Comparison of ENCODE assay signal across 8 cellular contexts in genomic region chr10:6578221-6579192, GRCh38. TPM values are rescaled to one million over a fixed set of nuclear protein-coding genes. Genes with fewer than 3 reads are reported as not detected.
DNase-seq lines count a peak whose midpoint lies in the region; ATAC-seq, FAIRE-seq and TF ChIP-seq lines count a peak whose summit lies in the region.

No MANE protein-coding gene starts in this region.

- no TSS peak for BruUV-seq in PC-3 (replicated peaks; lab: Mats Ljungman, UMichigan)

- H2BK120ac ChIP-seq in H1 (replicated peaks; ENCODE audit: low read depth, low read length) = no peak overlapping the region

- no peaks in the 10 kb centered on the region for H3K27me3 Mint-ChIP-seq in activated CD4-positive, alpha-beta T cell treated with anti-CD3 and anti-CD28 coated beads, Interleukin-2, amount 10 ng/mL, durations not matched to agents 7 days and 5 days

- no peak overlapping the region for H4K5ac ChIP-seq in H1 (ENCODE audit: insufficient read length, low read depth, low read length)

- H3K4me2 ChIP-seq in H1 (ENCODE audit: insufficient read depth in 1 of 2, low read depth in 2 of 2, low read length in 2 of 2) (peak overlapping the region; percentile 71 to 97), PC-3 (ENCODE audit: low read length) (no peak overlapping the region)

- peaks cover 63% of the 10 kb centered on the region for H3K4me1 Mint-ChIP-seq in activated CD4-positive, alpha-beta T cell treated with anti-CD3 and anti-CD28 coated beads, Interleukin-2, amount 10 ng/mL, durations not matched to agents 7 days and 5 days

- no peak overlapping the region for H2BK5ac ChIP-seq in H1 (ENCODE audit: low read depth, low read length)

- no peak for TF ChIP-seq RAD21 in H1 (IDR thresholded peaks at IDR 0.05 in 1 of 2, conservative IDR thresholded peaks at IDR 0.05 in 1 of 2; ENCODE audit: low read depth in 2 of 2, low read length in 2 of 2)

- peaks cover 0 to 2% of the 10 kb centered on the region in 2 experiments for H4K20me1 ChIP-seq in H1 (replicated peaks in 1 of 2; ENCODE audit: control insufficient read depth in 1 of 2, insufficient read depth in 2 of 2, low read length in 2 of 2)
- H4K20me1 ChIP-seq in PC-3 (ENCODE audit: low read length) = no peaks in the 10 kb centered on the region

- H4K8ac ChIP-seq in H1 (ENCODE audit: extremely low read depth, insufficient read depth, low read length) = no peak overlapping the region

- ATAC-seq in gastrocnemius medialis = no peak
- no peak for ATAC-seq in PC-3

- H3K4me3 ChIP-seq in HUES48 (ENCODE audit: low read depth, low read length) (peak overlapping the region; percentile 92), H1 (ENCODE audit: extremely low read depth in 1 of 4, insufficient read depth in 2 of 4, low read depth in 3 of 4, low read length in 4 of 4) (peak overlapping the region; percentile 6 to 73 (median 62); a peak in 6 of 8 replicates), gastrocnemius medialis (peak overlapping the region in 1 of 4 donors; percentile 69), PC-3 (ENCODE audit: low read length) (no peak overlapping the region)

- 0 out of 2 replicates have a peak, but pooled peaks cover 8% of the 10 kb centered on the region for H3K79me1 ChIP-seq in H1 (ENCODE audit: low read depth, low read length)

- H2AFZ ChIP-seq in H1 (ENCODE audit: low read length) (no peak overlapping the region), PC-3 (ENCODE audit: low read length) (no peak overlapping the region)

- H3K9me3 ChIP-seq in HUES48 (ENCODE audit: control insufficient read depth, insufficient read depth, low read length) (no peaks in the 10 kb centered on the region), H1 (ENCODE audit: insufficient read depth in 2 of 2, low read depth in 1 of 2, low read length in 1 of 2) (no peaks in the 10 kb centered on the region), gastrocnemius medialis (no peaks in the 10 kb centered on the region), PC-3 (ENCODE audit: low read length) (no peaks in the 10 kb centered on the region)

- no peaks in the 10 kb centered on the region for H3F3A ChIP-seq in PC-3 (ENCODE audit: low read length, unreplicated experiment)

- TF ChIP-seq POLR2A in H1 (IDR thresholded peaks at IDR 0.05; ENCODE audit: control extremely low read depth in 1 of 2, low read depth in 2 of 2, low read length in 2 of 2) (no peak), gastrocnemius medialis (IDR thresholded peaks at IDR 0.05) (no peak)

- H3K9ac ChIP-seq in HUES48 (ENCODE audit: low read depth, low read length) (no peak overlapping the region), H1 (replicated peaks in 1 of 4; ENCODE audit: extremely low read depth in 1 of 4, low read depth in 3 of 4, low read length in 3 of 4) (no peak overlapping the region), PC-3 (ENCODE audit: low read length) (no peak overlapping the region)

- no peak overlapping the region; the same call in 1 of the 2 replicates for H2AK5ac ChIP-seq in H1 (ENCODE audit: low read depth, low read length)

- H4K91ac ChIP-seq in H1 (replicated peaks; ENCODE audit: insufficient read length, low read length) = no peak overlapping the region

- 0 out of 2 replicates have a peak overlapping the region, but pooled peaks have one; percentile 62 for H3K18ac ChIP-seq in H1 (ENCODE audit: extremely low read depth, low read length)

- peaks cover 26% of the 10 kb centered on the region for H3K4me1 ChIP-seq in HUES48 (ENCODE audit: control insufficient read depth, insufficient read depth, low read length)
- H3K4me1 ChIP-seq in H1 (replicated peaks in 1 of 4; ENCODE audit: control insufficient read depth in 3 of 4, insufficient read depth in 4 of 4, low read length in 3 of 4) = peaks cover 2 to 9% (median 8%) of the 10 kb centered on the region in 4 experiments; a peak in 6 of 7 replicates
- peaks cover 15 to 18% of the 10 kb centered on the region in 2 donors for H3K4me1 ChIP-seq in gastrocnemius medialis
- H3K4me1 ChIP-seq in PC-3 (ENCODE audit: insufficient read depth, low read length) = no peaks in the 10 kb centered on the region

- in situ Hi-C loops in gastrocnemius medialis (cut with MboI; ENCODE audit: low sequenced_read_pairs in 4 of 4) = no loop called here

- no peak overlapping the region for H3K56ac ChIP-seq in H1 (replicated peaks; ENCODE audit: insufficient read length, low read depth, low read length)

- H3K27ac Mint-ChIP-seq in activated CD4-positive, alpha-beta T cell treated with anti-CD3 and anti-CD28 coated beads, Interleukin-2, amount 10 ng/mL, durations not matched to agents 7 days and 5 days = peak overlapping the region; percentile 92

- CTCF ChIA-PET in activated CD4-positive, alpha-beta T cell treated with anti-CD3 and anti-CD28 coated beads, Interleukin-2, amount 10 ng/mL, durations not matched to agents 7 days and 5 days (lab: Charles Lee) = interaction anchor here (0.6 to 3.5 kb wide), 9 partner anchors 8 to 89 kb away, joined by 3 to 26 read pairs (median 4); no protein-coding TSS in a partner anchor
- CTCF ChIA-PET in H1 (lab: Charles Lee; ENCODE audit: partially characterized antibody) (interaction anchor here (0.6 to 2.1 kb wide), 8 partner anchors 9 to 211 kb away, joined by 3 to 7 read pairs (median 4); no protein-coding TSS in a partner anchor), PC-3 (lab: Charles Lee) (no interaction called here), RWPE1 (lab: Yijun Ruan, JAX) (interaction anchor here (0.6 kb wide), 1 partner anchor 376 kb away, joined by 6 read pairs; the partner anchor contains the start of gene PFKFB3)

- no peak for TF ChIP-seq EP300 in H1 (IDR thresholded peaks at IDR 0.05; ENCODE audit: borderline replicate concordance in 1 of 2, low read depth in 2 of 2, low read length in 2 of 2)

- H3K23ac ChIP-seq in H1 (ENCODE audit: insufficient read length) = no peak overlapping the region

- peak; percentile 61 for DNase-seq in activated CD4-positive, alpha-beta T cell treated with anti-CD3 and anti-CD28 coated beads, Interleukin-2, amount 10 ng/mL, durations not matched to agents 7 days and 5 days
- no peak for DNase-seq in H1 (ENCODE audit: low read depth in 1 of 2, low spot score in 2 of 2)
- no peak for DNase-seq in gastrocnemius medialis
- DNase-seq in ureter (ENCODE audit: low spot score) = no peak
- DNase-seq in amniotic stem cell (lab: John Stamatoyannopoulos, UW) = no peak
- DNase-seq in PC-3 = no peak
- no peak for DNase-seq in RWPE1 (ENCODE audit: low spot score)

- peaks cover 71% of the 10 kb centered on the region for H3K36me3 Mint-ChIP-seq in activated CD4-positive, alpha-beta T cell treated with anti-CD3 and anti-CD28 coated beads, Interleukin-2, amount 10 ng/mL, durations not matched to agents 7 days and 5 days (ENCODE audit: low read depth)

- TF ChIP-seq CTCF in H1 (IDR thresholded peaks at IDR 0.05; ENCODE audit: control extremely low read depth in 1 of 3, insufficient read depth in 1 of 3, low read depth in 1 of 3, low read length in 3 of 3) = no peak
- TF ChIP-seq CTCF in gastrocnemius medialis (IDR thresholded peaks at IDR 0.05 in 4 of 5, conservative IDR thresholded peaks at IDR 0.05 in 1 of 5) = no peak
- no peak for TF ChIP-seq CTCF in PC-3 (conservative IDR thresholded peaks at IDR 0.05; ENCODE audit: low read depth, low read length)
- no peak for TF ChIP-seq CTCF in RWPE1 (conservative IDR thresholded peaks at IDR 0.05; ENCODE audit: low read depth)

- H3K23me2 ChIP-seq in H1 (ENCODE audit: low read depth, low read length) = peaks cover 12% of the 10 kb centered on the region; the same call in 1 of the 2 replicates

- POLR2A ChIA-PET in activated CD4-positive, alpha-beta T cell treated with anti-CD3 and anti-CD28 coated beads, Interleukin-2, amount 10 ng/mL, durations not matched to agents 7 days and 5 days (lab: Charles Lee) = interaction anchor here (0.6 to 0.8 kb wide), 3 partner anchors 14 to 134 kb away, joined by 3 to 4 read pairs (median 4); no protein-coding TSS in a partner anchor
- POLR2A ChIA-PET in H1 (lab: Charles Lee; ENCODE audit: partially characterized antibody) = interaction anchor here (0.9 kb wide), 1 partner anchor 14 kb away, joined by 3 read pairs; no protein-coding TSS in a partner anchor
- POLR2A ChIA-PET in PC-3 (lab: Charles Lee; ENCODE audit: unreplicated experiment) = no interaction called here
- POLR2A ChIA-PET in RWPE1 (lab: Yijun Ruan, JAX; ENCODE audit: low non-redundant PET) = interaction anchor here (0.6 kb wide), 1 partner anchor 430 kb away, joined by 3 read pairs; no protein-coding TSS in a partner anchor

- no peak overlapping the region for H2BK20ac ChIP-seq in H1 (ENCODE audit: low read length)

- no peak overlapping the region for H2BK12ac ChIP-seq in H1 (ENCODE audit: low read depth, low read length)

- H3K79me2 ChIP-seq in H1 (ENCODE audit: control insufficient read depth in 1 of 2, insufficient read depth in 2 of 2, low read length in 2 of 2) = peaks cover 10 to 54% of the 10 kb centered on the region in 2 experiments
- no peaks in the 10 kb centered on the region for H3K79me2 ChIP-seq in PC-3 (ENCODE audit: low read length)

- peak overlapping the region; percentile 12 for H3K4ac ChIP-seq in H1 (replicated peaks; ENCODE audit: insufficient read length, low read depth, low read length)

- no peaks in the 10 kb centered on the region for H3K9me2 ChIP-seq in PC-3 (replicated peaks; ENCODE audit: low read length)

- H3K27me3 ChIP-seq in HUES48 (ENCODE audit: control insufficient read depth, insufficient read depth, low read length) (peaks cover 13% of the 10 kb centered on the region), H1 (replicated peaks in 1 of 4; ENCODE audit: control insufficient read depth in 3 of 4, extremely low read depth in 1 of 4, insufficient read depth in 3 of 4, low read length in 3 of 4) (peaks cover 0 to 5% (median 2%) of the 10 kb centered on the region in 4 experiments; a peak in 4 of 7 replicates), gastrocnemius medialis (no peaks in the 10 kb centered on the region), PC-3 (ENCODE audit: low read length) (peaks cover 47% of the 10 kb centered on the region; the same call in 1 of the 2 replicates)

- FAIRE-seq in H1 (lab: Jason Lieb, UNC) = peak; percentile 24

- peaks cover 2% of the 10 kb centered on the region for H3K9me3 Mint-ChIP-seq in activated CD4-positive, alpha-beta T cell treated with anti-CD3 and anti-CD28 coated beads, Interleukin-2, amount 10 ng/mL, durations not matched to agents 7 days and 5 days

- H3K27ac ChIP-seq in HUES48 (ENCODE audit: low read depth, low read length) = no peak overlapping the region
- H3K27ac ChIP-seq in H1 (ENCODE audit: low read depth, low read length) = no peak overlapping the region
- peak overlapping the region; percentile 93 to 96 (median 94) for H3K27ac ChIP-seq in gastrocnemius medialis
- no peak overlapping the region for H3K27ac ChIP-seq in PC-3 (ENCODE audit: low read length)
- H3K27ac ChIP-seq in RWPE1 = no peak overlapping the region

- H3K14ac ChIP-seq in H1 (ENCODE audit: insufficient read length) = no peak overlapping the region

- H3K36me3 ChIP-seq in HUES48 (ENCODE audit: control insufficient read depth, insufficient read depth, low read length) = peaks cover 10% of the 10 kb centered on the region
- peaks cover 0 to 12% (median 1%) of the 10 kb centered on the region in 4 experiments; a peak in 1 of 8 replicates for H3K36me3 ChIP-seq in H1 (ENCODE audit: control insufficient read depth in 2 of 4, insufficient read depth in 4 of 4, low read length in 3 of 4)
- peaks cover 0 to 6% of the 10 kb centered on the region in 2 donors for H3K36me3 ChIP-seq in gastrocnemius medialis
- no peaks in the 10 kb centered on the region for H3K36me3 ChIP-seq in PC-3 (ENCODE audit: low read depth, low read length)

- intact Hi-C loops in gastrocnemius medialis (cut with DNase I; ENCODE audit: low total_unique reads) = no loop called here
- intact Hi-C loops in PC-3 (cut with micrococcal nuclease) = no loop called here

- H3K4me3 Mint-ChIP-seq in activated CD4-positive, alpha-beta T cell treated with anti-CD3 and anti-CD28 coated beads, Interleukin-2, amount 10 ng/mL, durations not matched to agents 7 days and 5 days = peak overlapping the region; percentile 80

- H2BK15ac ChIP-seq in H1 (ENCODE audit: low read length) = no peak overlapping the region

- WGBS in H1 (ENCODE audit: extremely low coverage in 1 of 2, insufficient coverage in 1 of 2, insufficient read length in 1 of 2, insufficient replicate concordance in 2 of 2, low coverage in 1 of 2, low lambda C conversion rate in 2 of 2, missing lambda C conversion rate in 1 of 2), 2 experiments = 60% methylated on average over 21 of the region's 21 CpGs; no CpG with 5 or more reads in 1 of the 2 experiments

RNA-seq across cellular contexts. Expression of gene PRKCQ, which starts 1.6 kb away (rescaled TPM):
- total RNA-seq in activated CD4-positive, alpha-beta T cell treated with anti-CD3 and anti-CD28 coated beads, Interleukin-2, amount 10 ng/mL, durations not matched to agents 7 days and 5 days = 10 to 100 TPM; 62.6 to 69.5 TPM
- 21.4 and 22.6 TPM in 2 replicates for total RNA-seq in H1 (2021; fragmentation: NEBNext Ultra II Directional; extraction: Animal tissue kit (Norgen Biotek cat#: 25700))
- polyA plus RNA-seq in H1 (2011; rRNA removed) = 6.8 and 9.1 TPM in 2 replicates
- 11.8 TPM for polyA plus RNA-seq in H1 (2011; cell fraction: cytosol; rRNA removed)
- 12.2 TPM for polyA plus RNA-seq in H1 (2011; cell fraction: nucleus; rRNA removed)
- 13.8 to 17.4 TPM (median 15.2 TPM) in 4 replicates for polyA plus RNA-seq in H1 (2012, experiment 1 of 2)
- 4.0 TPM for polyA plus RNA-seq in H1 (2012, experiment 2 of 2)
- polyA plus RNA-seq in H1 (2013, experiment 1 of 2) = 17.3 TPM
- 16.3 TPM for polyA plus RNA-seq in H1 (2013, experiment 2 of 2)
- polyA minus RNA-seq in H1 (2011; rRNA and poly(A)+ RNA removed) = 25.4 and 30.1 TPM in 2 replicates
- 8.9 TPM for polyA minus RNA-seq in H1 (2011; cell fraction: cytosol; rRNA and poly(A)+ RNA removed)
- polyA minus RNA-seq in H1 (2011; cell fraction: nucleus; rRNA and poly(A)+ RNA removed) = 27.3 TPM
- total RNA-seq in gastrocnemius medialis (10 to 100 TPM; 25.8 to 70.7 (median 38.8) TPM), ureter (4.3 TPM), PC-3 (2014; rRNA removed) (not detected in 2 replicates)

Comparison
In these comparisons a context has a peak if more than half of its experiments do, and no peak if none do; other contexts are left out.
1. H3K27ac ChIP-seq: peak in gastrocnemius medialis (4 of 4); none in HUES48 (single experiment), H1 (single experiment), PC-3 (single experiment) and RWPE1 (single experiment).